In the genomic region with DNA sequence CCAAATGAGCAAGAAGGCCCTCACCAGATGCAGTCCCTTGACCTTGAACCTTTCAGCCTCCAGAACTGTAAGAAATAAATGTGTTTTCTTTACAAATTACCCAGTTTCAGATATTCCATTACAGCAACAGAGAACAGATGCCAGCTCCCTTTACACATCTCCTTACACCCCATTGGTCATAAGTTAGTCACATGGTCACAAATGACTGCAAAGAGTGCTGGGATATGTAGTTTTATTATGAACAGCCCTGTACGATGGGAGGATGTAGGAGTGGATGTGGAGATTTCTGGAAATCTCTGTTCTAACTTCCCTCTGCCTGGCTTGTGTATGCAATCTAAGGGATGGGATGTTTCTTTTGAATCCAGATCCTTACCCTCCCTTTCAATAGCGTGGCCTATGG, we compare ENCODE assay signal across 1 cellular context.
TF ChIP-seq lines count a peak whose summit lies in the region.

No MANE protein-coding gene starts in this region.

TF ChIP-seq in HepG2, 621 proteins besides CTCF, POLR2A, EP300 and RAD21:
- TF ChIP-seq TCF7 (IDR thresholded peaks at IDR 0.05; ENCODE audit: low read depth) (no peak), MYNN (CRISPR knock-in tag; IDR thresholded peaks at IDR 0.05; ENCODE audit: low read depth) (no peak), PAF1 (CRISPR knock-in tag; IDR thresholded peaks at IDR 0.05) (no peak), HNRNPH1 (optimal IDR thresholded peaks at IDR 0.05; ENCODE audit: low read depth, low read length) (no peak), PAX8 (CRISPR knock-in tag; IDR thresholded peaks at IDR 0.05; ENCODE audit: borderline replicate concordance) (no peak), HES4 (CRISPR knock-in tag; IDR thresholded peaks at IDR 0.05; ENCODE audit: borderline replicate concordance) (no peak), ETV6 (CRISPR knock-in tag; conservative IDR thresholded peaks at IDR 0.05) (0 out of 2 replicates have a peak, but pooled peaks have one; percentile 0), PCBP2 (optimal IDR thresholded peaks at IDR 0.05; ENCODE audit: low read depth, low read length, poor library complexity, severe bottlenecking) (no peak), ZNF337 (CRISPR knock-in tag; IDR thresholded peaks at IDR 0.05; ENCODE audit: borderline replicate concordance, low read depth) (no peak), POLR2G (IDR thresholded peaks at IDR 0.05; ENCODE audit: low read depth, low read length) (no peak), SUZ12 (IDR thresholded peaks at IDR 0.05; ENCODE audit: low read depth, low read length) (peak; percentile 24; the same call in 1 of the 2 replicates), ZNF180 (CRISPR knock-in tag; IDR thresholded peaks at IDR 0.05; ENCODE audit: borderline replicate concordance, low read depth) (no peak), MIXL1 (CRISPR knock-in tag; IDR thresholded peaks at IDR 0.05) (no peak), ZNF782 (CRISPR knock-in tag; IDR thresholded peaks at IDR 0.05; ENCODE audit: borderline replicate concordance) (no peak), DNMT1 (CRISPR knock-in tag; IDR thresholded peaks at IDR 0.05) (no peak), SP4 (CRISPR knock-in tag; IDR thresholded peaks at IDR 0.05) (no peak), MTF2 (CRISPR knock-in tag; IDR thresholded peaks at IDR 0.05; ENCODE audit: borderline replicate concordance) (no peak), ZNF143 (CRISPR knock-in tag; IDR thresholded peaks at IDR 0.05) (peak; percentile 85), NFYC (CRISPR knock-in tag; IDR thresholded peaks at IDR 0.05) (peak; percentile 77), ELF4 (CRISPR knock-in tag; IDR thresholded peaks at IDR 0.05; ENCODE audit: borderline replicate concordance) (no peak), ZSCAN20 (CRISPR knock-in tag; IDR thresholded peaks at IDR 0.05; ENCODE audit: borderline replicate concordance) (no peak), RFX5 (IDR thresholded peaks at IDR 0.05; ENCODE audit: low read depth, low read length) (no peak), RBAK (CRISPR knock-in tag; IDR thresholded peaks at IDR 0.05) (no peak), NFE2L2 (IDR thresholded peaks at IDR 0.05; ENCODE audit: low read length) (no peak), NFYB (CRISPR knock-in tag; IDR thresholded peaks at IDR 0.05) (peak; percentile 42; the same call in 1 of the 2 replicates), THAP11 (CRISPR knock-in tag; IDR thresholded peaks at IDR 0.05) (peak; percentile 97), SALL2 (CRISPR knock-in tag; IDR thresholded peaks at IDR 0.05) (no peak), REST (IDR thresholded peaks at IDR 0.05; ENCODE audit: borderline replicate concordance in 1 of 2, low read depth in 1 of 2, low read length in 2 of 2) (no peak; a peak in 1 of 4 replicates), RXRB (CRISPR knock-in tag; IDR thresholded peaks at IDR 0.05; ENCODE audit: borderline replicate concordance) (no peak), ZNF441 (CRISPR knock-in tag; IDR thresholded peaks at IDR 0.05; ENCODE audit: borderline replicate concordance) (no peak), KLF12 (CRISPR knock-in tag; IDR thresholded peaks at IDR 0.05; ENCODE audit: borderline replicate concordance) (no peak), ASH2L (IDR thresholded peaks at IDR 0.05; ENCODE audit: insufficient read length, low read depth, low read length) (no peak), ZNF564 (CRISPR knock-in tag; IDR thresholded peaks at IDR 0.05) (no peak), KDM5A (IDR thresholded peaks at IDR 0.05; ENCODE audit: borderline replicate concordance, low read length) (no peak), PTBP1 (IDR thresholded peaks at IDR 0.05; ENCODE audit: low read depth, low read length, poor library complexity, severe bottlenecking) (no peak), HCFC1 (IDR thresholded peaks at IDR 0.05; ENCODE audit: low read depth, low read length) (peak; percentile 59; the same call in 1 of the 2 replicates), ZNF878 (CRISPR knock-in tag; IDR thresholded peaks at IDR 0.05) (no peak), FOXA1 (IDR thresholded peaks at IDR 0.05) (no peak), FOXA1 (CRISPR knock-in tag; IDR thresholded peaks at IDR 0.05) (no peak), ZNF354B (CRISPR knock-in tag; IDR thresholded peaks at IDR 0.05) (no peak)
- TF ChIP-seq, protein P1, sequence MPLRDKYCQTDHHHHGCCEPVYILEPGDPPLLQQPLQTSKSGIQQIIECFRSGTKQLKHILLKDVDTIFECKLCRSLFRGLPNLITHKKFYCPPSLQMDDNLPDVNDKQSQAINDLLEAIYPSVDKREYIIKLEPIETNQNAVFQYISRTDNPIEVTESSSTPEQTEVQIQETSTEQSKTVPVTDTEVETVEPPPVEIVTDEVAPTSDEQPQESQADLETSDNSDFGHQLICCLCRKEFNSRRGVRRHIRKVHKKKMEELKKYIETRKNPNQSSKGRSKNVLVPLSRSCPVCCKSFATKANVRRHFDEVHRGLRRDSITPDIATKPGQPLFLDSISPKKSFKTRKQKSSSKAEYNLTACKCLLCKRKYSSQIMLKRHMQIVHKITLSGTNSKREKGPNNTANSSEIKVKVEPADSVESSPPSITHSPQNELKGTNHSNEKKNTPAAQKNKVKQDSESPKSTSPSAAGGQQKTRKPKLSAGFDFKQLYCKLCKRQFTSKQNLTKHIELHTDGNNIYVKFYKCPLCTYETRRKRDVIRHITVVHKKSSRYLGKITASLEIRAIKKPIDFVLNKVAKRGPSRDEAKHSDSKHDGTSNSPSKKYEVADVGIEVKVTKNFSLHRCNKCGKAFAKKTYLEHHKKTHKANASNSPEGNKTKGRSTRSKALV (CRISPR knock-in tag; IDR thresholded peaks at IDR 0.05) = no peak
- TF ChIP-seq, protein P2, sequence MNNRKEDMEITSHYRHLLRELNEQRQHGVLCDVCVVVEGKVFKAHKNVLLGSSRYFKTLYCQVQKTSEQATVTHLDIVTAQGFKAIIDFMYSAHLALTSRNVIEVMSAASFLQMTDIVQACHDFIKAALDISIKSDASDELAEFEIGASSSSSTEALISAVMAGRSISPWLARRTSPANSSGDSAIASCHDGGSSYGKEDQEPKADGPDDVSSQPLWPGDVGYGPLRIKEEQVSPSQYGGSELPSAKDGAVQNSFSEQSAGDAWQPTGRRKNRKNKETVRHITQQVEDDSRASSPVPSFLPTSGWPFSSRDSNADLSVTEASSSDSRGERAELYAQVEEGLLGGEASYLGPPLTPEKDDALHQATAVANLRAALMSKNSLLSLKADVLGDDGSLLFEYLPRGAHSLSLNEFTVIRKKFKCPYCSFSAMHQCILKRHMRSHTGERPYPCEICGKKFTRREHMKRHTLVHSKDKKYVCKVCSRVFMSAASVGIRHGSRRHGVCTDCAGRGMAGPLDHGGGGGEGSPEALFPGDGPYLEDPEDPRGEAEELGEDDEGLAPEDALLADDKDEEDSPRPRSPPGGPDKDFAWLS (CRISPR knock-in tag; IDR thresholded peaks at IDR 0.05; ENCODE audit: borderline replicate concordance) = no peak
- TF ChIP-seq, protein P3, sequence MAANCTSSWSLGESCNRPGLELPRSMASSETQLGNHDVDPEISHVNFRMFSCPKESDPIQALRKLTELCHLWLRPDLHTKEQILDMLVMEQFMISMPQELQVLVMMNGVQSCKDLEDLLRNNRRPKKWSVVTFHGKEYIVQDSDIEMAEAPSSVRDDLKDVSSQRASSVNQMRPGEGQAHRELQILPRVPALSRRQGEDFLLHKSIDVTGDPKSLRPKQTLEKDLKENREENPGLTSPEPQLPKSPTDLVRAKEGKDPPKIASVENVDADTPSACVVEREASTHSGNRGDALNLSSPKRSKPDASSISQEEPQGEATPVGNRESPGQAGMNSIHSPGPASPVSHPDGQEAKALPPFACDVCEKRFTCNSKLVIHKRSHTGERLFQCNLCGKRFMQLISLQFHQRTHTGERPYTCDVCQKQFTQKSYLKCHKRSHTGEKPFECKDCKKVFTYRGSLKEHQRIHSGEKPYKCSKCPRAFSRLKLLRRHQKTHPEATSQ (CRISPR knock-in tag; IDR thresholded peaks at IDR 0.05; ENCODE audit: borderline replicate concordance) = no peak
- TF ChIP-seq, protein P4, sequence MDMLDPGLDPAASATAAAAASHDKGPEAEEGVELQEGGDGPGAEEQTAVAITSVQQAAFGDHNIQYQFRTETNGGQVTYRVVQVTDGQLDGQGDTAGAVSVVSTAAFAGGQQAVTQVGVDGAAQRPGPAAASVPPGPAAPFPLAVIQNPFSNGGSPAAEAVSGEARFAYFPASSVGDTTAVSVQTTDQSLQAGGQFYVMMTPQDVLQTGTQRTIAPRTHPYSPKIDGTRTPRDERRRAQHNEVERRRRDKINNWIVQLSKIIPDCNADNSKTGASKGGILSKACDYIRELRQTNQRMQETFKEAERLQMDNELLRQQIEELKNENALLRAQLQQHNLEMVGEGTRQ (IDR thresholded peaks at IDR 0.05; ENCODE audit: low read depth, low read length) = peak; percentile 52
- TF ChIP-seq, protein P4 (CRISPR knock-in tag; IDR thresholded peaks at IDR 0.05; ENCODE audit: borderline replicate concordance) = peak; percentile 69; the same call in 1 of the 2 replicates
- TF ChIP-seq, protein P5, sequence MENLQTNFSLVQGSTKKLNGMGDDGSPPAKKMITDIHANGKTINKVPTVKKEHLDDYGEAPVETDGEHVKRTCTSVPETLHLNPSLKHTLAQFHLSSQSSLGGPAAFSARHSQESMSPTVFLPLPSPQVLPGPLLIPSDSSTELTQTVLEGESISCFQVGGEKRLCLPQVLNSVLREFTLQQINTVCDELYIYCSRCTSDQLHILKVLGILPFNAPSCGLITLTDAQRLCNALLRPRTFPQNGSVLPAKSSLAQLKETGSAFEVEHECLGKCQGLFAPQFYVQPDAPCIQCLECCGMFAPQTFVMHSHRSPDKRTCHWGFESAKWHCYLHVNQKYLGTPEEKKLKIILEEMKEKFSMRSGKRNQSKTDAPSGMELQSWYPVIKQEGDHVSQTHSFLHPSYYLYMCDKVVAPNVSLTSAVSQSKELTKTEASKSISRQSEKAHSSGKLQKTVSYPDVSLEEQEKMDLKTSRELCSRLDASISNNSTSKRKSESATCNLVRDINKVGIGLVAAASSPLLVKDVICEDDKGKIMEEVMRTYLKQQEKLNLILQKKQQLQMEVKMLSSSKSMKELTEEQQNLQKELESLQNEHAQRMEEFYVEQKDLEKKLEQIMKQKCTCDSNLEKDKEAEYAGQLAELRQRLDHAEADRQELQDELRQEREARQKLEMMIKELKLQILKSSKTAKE (CRISPR knock-in tag; IDR thresholded peaks at IDR 0.05; ENCODE audit: borderline replicate concordance) = no peak
